ENCODE assay signal across 1 cellular context in genomic region chr2:161308178-161308955, GRCh38.
TF ChIP-seq lines count a peak whose summit lies in the region.

TSS of gene PSMD14 (plus strand) at chr2:161308425. CDS start at chr2:161318826, 10,401 bp downstream.

TF ChIP-seq in GM12878, 131 proteins besides CTCF, POLR2A, EP300 and RAD21 (continued from another document and continues in another):
- TF ChIP-seq E4F1 (IDR thresholded peaks at IDR 0.05; ENCODE audit: borderline replicate concordance, partially characterized antibody) (peak; percentile 69), ATF3 (IDR thresholded peaks at IDR 0.05; ENCODE audit: borderline replicate concordance, extremely low read depth, low read depth, low read length) (no peak), ESRRA (IDR thresholded peaks at IDR 0.05; ENCODE audit: low read length) (no peak), HSF1 (IDR thresholded peaks at IDR 0.05; ENCODE audit: low read depth, low read length) (no peak), MYB (IDR thresholded peaks at IDR 0.05; ENCODE audit: borderline replicate concordance, low read depth, low read length) (no peak), ZBTB33 (IDR thresholded peaks at IDR 0.05) (no peak), SRF (IDR thresholded peaks at IDR 0.05; ENCODE audit: low read depth in 2 of 2, low read length in 2 of 2) (peak; percentile 0 to 45; a peak in 1 of 4 replicates), SIX5 (IDR thresholded peaks at IDR 0.05; ENCODE audit: low read depth, low read length, severe bottlenecking) (peak; percentile 24), MTA3 (IDR thresholded peaks at IDR 0.05; ENCODE audit: borderline replicate concordance, low read length) (no peak), ZBTB11 (CRISPR knock-in tag; IDR thresholded peaks at IDR 0.05) (no peak), ELK1 (IDR thresholded peaks at IDR 0.05; ENCODE audit: low read depth, low read length) (no peak), KDM1A (IDR thresholded peaks at IDR 0.05; ENCODE audit: borderline replicate concordance) (no peak), JUNB (IDR thresholded peaks at IDR 0.05) (no peak; the same call in 1 of the 2 replicates), MYC (IDR thresholded peaks at IDR 0.05; ENCODE audit: insufficient read depth, insufficient read length, insufficient replicate concordance, low read length, severe bottlenecking) (peak; percentile 88), REST (IDR thresholded peaks at IDR 0.05; ENCODE audit: low read depth, low read length) (no peak), FOXM1 (IDR thresholded peaks at IDR 0.05; ENCODE audit: low read depth, low read length) (no peak; the same call in 1 of the 2 replicates), TCF7 (IDR thresholded peaks at IDR 0.05; ENCODE audit: borderline replicate concordance) (peak; percentile 59; the same call in 1 of the 2 replicates), SP1 (IDR thresholded peaks at IDR 0.05; ENCODE audit: low read depth, low read length) (no peak), MTA2 (IDR thresholded peaks at IDR 0.05; ENCODE audit: low read depth) (peak; percentile 63), NRF1 (conservative IDR thresholded peaks at IDR 0.05; ENCODE audit: low read depth, low read length) (no peak), ZNF622 (IDR thresholded peaks at IDR 0.05) (no peak), JUND (IDR thresholded peaks at IDR 0.05; ENCODE audit: low read depth, low read length) (no peak), TARDBP (IDR thresholded peaks at IDR 0.05; ENCODE audit: borderline replicate concordance) (peak; percentile 61; the same call in 1 of the 2 replicates), KAT2A (conservative IDR thresholded peaks at IDR 0.05; ENCODE audit: control insufficient read depth, low read depth, low read length) (no peak), GABPA (IDR thresholded peaks at IDR 0.05; ENCODE audit: low read depth) (peak; percentile 95), EGR1 (IDR thresholded peaks at IDR 0.05; ENCODE audit: borderline replicate concordance in 1 of 2, low read depth in 2 of 2, low read length in 2 of 2) (no peak), POLR2AphosphoS5 (IDR thresholded peaks at IDR 0.05; ENCODE audit: low read length) (peak; percentile 90), ZBTB4 (CRISPR knock-in tag; IDR thresholded peaks at IDR 0.05) (no peak), EED (IDR thresholded peaks at IDR 0.05; ENCODE audit: low read depth) (peak; percentile 42; the same call in 1 of the 2 replicates), BHLHE40 (IDR thresholded peaks at IDR 0.05; ENCODE audit: borderline replicate concordance in 1 of 2, low read depth in 2 of 2, low read length in 1 of 2) (peak in 1 of 2 experiments; percentile 65; a peak in 2 of 4 replicates), STAT3 (IDR thresholded peaks at IDR 0.05; ENCODE audit: low read depth, low read length) (no peak), LARP7 (IDR thresholded peaks at IDR 0.05) (peak; percentile 86), ATF2 (IDR thresholded peaks at IDR 0.05; ENCODE audit: low read length) (no peak), RCOR1 (conservative IDR thresholded peaks at IDR 0.05; ENCODE audit: low read depth, low read length) (no peak), SPI1 (IDR thresholded peaks at IDR 0.05; ENCODE audit: borderline replicate concordance, insufficient read depth, low read depth, low read length) (peak; percentile 8; the same call in 1 of the 2 replicates)
